Comparison of ENCODE assay signal across 7 cellular contexts in the genomic region with DNA sequence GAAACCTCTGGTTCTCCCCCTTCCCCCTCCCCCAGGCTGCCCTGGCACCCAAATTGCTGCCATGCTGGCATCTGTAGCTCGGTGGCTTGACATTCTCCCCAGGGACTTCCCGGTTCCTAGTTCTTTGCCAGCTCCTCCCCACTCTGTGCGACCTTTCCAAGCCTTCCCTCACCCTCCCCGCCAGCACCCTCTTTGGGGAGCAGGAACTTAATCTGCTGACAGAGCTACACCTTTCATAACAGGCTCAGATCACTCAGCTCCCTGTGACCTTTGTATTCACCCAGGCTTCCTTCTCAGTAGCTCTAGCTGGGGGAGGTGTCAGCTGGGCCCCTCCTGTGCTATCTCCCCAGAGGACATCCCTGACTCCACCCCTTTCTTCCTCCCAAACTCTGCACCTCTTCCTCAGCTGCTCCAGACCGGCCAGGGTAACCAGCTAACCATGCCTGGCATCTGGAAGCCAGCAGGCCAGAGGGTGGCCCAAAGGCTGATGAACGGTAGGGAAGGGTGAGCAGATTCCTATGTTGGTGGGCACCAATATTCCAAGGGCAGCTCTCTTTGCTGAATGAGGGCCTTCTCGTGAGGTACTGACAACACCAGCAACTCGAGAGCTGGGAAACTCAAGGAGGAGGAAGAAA. TPM values are rescaled to one million over a fixed set of nuclear protein-coding genes. Genes with fewer than 3 reads are reported as not detected.
DNase-seq lines count a peak whose midpoint lies in the region; ATAC-seq and TF ChIP-seq lines count a peak whose summit lies in the region.

No MANE protein-coding gene starts in this region.

- peaks cover 7% of the 10 kb centered on the region for H3K36me3 Mint-ChIP-seq in endothelial cell (ENCODE audit: low read depth, unreplicated experiment)

- H2AFZ ChIP-seq in parathyroid adenoma = peak overlapping the region; percentile 84

- H3K4me3 ChIP-seq in parathyroid adenoma (ENCODE audit: low read depth, low read length) = peak overlapping the region; percentile 44

- H3K9ac ChIP-seq in parathyroid adenoma = peak overlapping the region; percentile 39

- peak overlapping the region; percentile 21 for H3K27ac Mint-ChIP-seq in endothelial cell (ENCODE audit: unreplicated experiment)

- H3K27me3 ChIP-seq in parathyroid adenoma (ENCODE audit: control insufficient read depth, insufficient read depth, low read length) = no peaks in the 10 kb centered on the region

- no peak overlapping the region for H3K4me3 Mint-ChIP-seq in endothelial cell (ENCODE audit: unreplicated experiment)

- H3K9me3 ChIP-seq in parathyroid adenoma (ENCODE audit: control insufficient read depth, low read length) = no peaks in the 10 kb centered on the region

- H3K4me1 ChIP-seq in parathyroid adenoma = peaks cover 49% of the 10 kb centered on the region

- H3K79me2 ChIP-seq in parathyroid adenoma = peaks cover 17% of the 10 kb centered on the region

- TF ChIP-seq POLR2A in GM18505 (IDR thresholded peaks at IDR 0.05; ENCODE audit: borderline replicate concordance, extremely low read depth, insufficient read depth, insufficient read length) = peak; percentile 52

- H3K27ac ChIP-seq in parathyroid adenoma = peak overlapping the region; percentile 99

- TF ChIP-seq CTCF in endothelial cell (IDR thresholded peaks at IDR 0.05; ENCODE audit: unreplicated experiment) (no peak), parathyroid adenoma (IDR thresholded peaks at IDR 0.05) (no peak)

- no peak for ATAC-seq in GM18505 (IDR thresholded peaks at IDR 0.05; ENCODE audit: unreplicated experiment)
- ATAC-seq in HG02884 (IDR thresholded peaks at IDR 0.05; ENCODE audit: unreplicated experiment) = no peak
- no peak for ATAC-seq in HG02763 (IDR thresholded peaks at IDR 0.05; ENCODE audit: unreplicated experiment)

- H3K27me3 Mint-ChIP-seq in endothelial cell (ENCODE audit: unreplicated experiment) = peaks cover 17% of the 10 kb centered on the region

- peaks cover 17% of the 10 kb centered on the region for H3K4me1 Mint-ChIP-seq in endothelial cell (ENCODE audit: unreplicated experiment)

- H3K9me3 Mint-ChIP-seq in endothelial cell (ENCODE audit: unreplicated experiment) = no peaks in the 10 kb centered on the region

- H3K4me2 ChIP-seq in parathyroid adenoma (ENCODE audit: low read length) = peak overlapping the region; percentile 77

- DNase-seq in NCI-H69 (lab: John Stamatoyannopoulos, UW) (peak; percentile 25), endothelial cell (ENCODE audit: low spot score) (no peak), cerebellum (ENCODE audit: low spot score) (no peak)

- H3K36me3 ChIP-seq in parathyroid adenoma (ENCODE audit: control insufficient read depth, insufficient read depth, low read length) = no peaks in the 10 kb centered on the region

RNA-seq across cellular contexts. Expression of gene COX14, which starts 1.8 kb away (rescaled TPM):
- total RNA-seq in endothelial cell (ENCODE audit: unreplicated experiment) (36.4 TPM), cerebellum (15.3 TPM)

RNA-seq across cellular contexts. Expression of gene GPD1, which starts 6.4 kb away (rescaled TPM):
- total RNA-seq in endothelial cell (ENCODE audit: unreplicated experiment) (not detected), cerebellum (1.7 TPM)

RNA-seq across cellular contexts. Expression of gene SMARCD1, which starts 25.1 kb away (rescaled TPM):
- total RNA-seq in endothelial cell (ENCODE audit: unreplicated experiment) = 101 TPM
- 61.9 TPM for total RNA-seq in cerebellum

RNA-seq across cellular contexts. Expression of gene ASIC1, which starts 52.8 kb away (rescaled TPM):
- 1.9 TPM for total RNA-seq in endothelial cell (ENCODE audit: unreplicated experiment)
- 20.5 TPM for total RNA-seq in cerebellum

RNA-seq across cellular contexts. Expression of gene CERS5, which starts 56.9 kb away (rescaled TPM):
- total RNA-seq in endothelial cell (ENCODE audit: unreplicated experiment) (61.7 TPM), cerebellum (93.8 TPM)
